ENCODE assay signal across 14 cellular contexts in genomic region chr2:38394041-38394440, GRCh38.
"Had no signal": no experiment of that assay in that cellular context is flagged by ENCODE, and none has a peak within 500 bp of the region (broad histone marks: within the 10 kb centered on the region; RNA-seq: fewer than 3 reads in every experiment).

No MANE protein-coding gene starts in this region.

- H3K4me1 ChIP-seq: left ventricle myocardium inferior, right atrium auricular region had no signal

- H3K27ac ChIP-seq: left ventricle myocardium inferior, right atrium auricular region had no signal

- H3K9me3 ChIP-seq: left ventricle myocardium inferior, right atrium auricular region had no signal

- H3K36me3 ChIP-seq: left ventricle myocardium inferior, right atrium auricular region had no signal

- ATAC-seq: effector memory CD8-positive, alpha-beta T cell; T-cell had no signal

- H3K27me3 ChIP-seq: right atrium auricular region had no signal

- DNase-seq: activated CD4-positive, alpha-beta T cell treated with anti-CD3 and anti-CD28 coated beads, Interleukin-2, amount 50 U/mL, for 1 hour; activated naive CD4-positive, alpha-beta T cell treated with Interleukin-2 at 50 U/mL for 16 hours; activated T-cell treated with anti-CD3 and anti-CD28 coated beads for 4 hours; anterior cingulate cortex; effector memory CD8-positive, alpha-beta T cell; kidney; left ventricle myocardium inferior; stimulated activated CD4-positive, alpha-beta T cell treated with anti-CD3 and anti-CD28 coated beads, Interleukin-4, amount 100 ng/mL, for 4 hours; stimulated activated naive CD8-positive, alpha-beta T cell treated with anti-CD3 and anti-CD28 coated beads, Interleukin-15, Interleukin-2, amounts not matched to agents 100 U/mL and 50 U/mL, for 24 hours; T-cell; T-helper 9 cell; trophoblast cell had no signal

- H3K4me3 ChIP-seq: left ventricle myocardium inferior, right atrium auricular region, skin epidermis had no signal
